In the genomic region with DNA sequence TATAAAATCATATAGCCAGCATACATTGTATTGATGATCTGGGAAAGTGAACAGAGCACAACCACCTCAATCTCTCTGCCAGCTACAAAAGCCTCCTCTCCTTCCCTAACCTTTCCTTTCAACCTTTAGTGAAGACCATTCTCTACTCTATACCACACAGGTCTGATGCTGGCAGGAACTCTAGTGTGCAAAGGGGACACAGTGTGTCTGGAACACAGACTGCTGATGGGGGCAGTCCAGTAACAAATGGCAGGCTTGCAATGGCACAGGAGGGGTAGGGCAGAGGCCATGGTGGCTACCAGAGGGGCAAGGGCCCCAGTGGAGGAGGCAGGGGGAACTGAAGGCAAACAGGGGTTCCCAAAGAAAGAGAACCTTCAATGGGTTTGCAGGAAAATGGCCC, we compare ENCODE assay signal across 18 cellular contexts.
"Had no signal": no experiment of that assay in that cellular context is flagged by ENCODE, and none has a peak within 500 bp of the region (broad histone marks: within the 10 kb centered on the region; RNA-seq: fewer than 3 reads in every experiment).

No MANE protein-coding gene starts in this region.

- ATAC-seq: effector memory CD8-positive, alpha-beta T cell; left colon; naive thymus-derived CD4-positive, alpha-beta T cell; psoas muscle had no signal

- H3K4me3 Mint-ChIP-seq: effector memory CD8-positive, alpha-beta T cell; naive thymus-derived CD4-positive, alpha-beta T cell; nephron progenitor cell had no signal

- H3K4me1 Mint-ChIP-seq: nephron progenitor cell had no signal

- H3K4me3 ChIP-seq: esophagus squamous epithelium, psoas muscle, sigmoid colon, skin epidermis, thyroid gland, upper lobe of left lung, vagina had no signal

- H3K4me1 ChIP-seq: esophagus squamous epithelium had no signal

- H3K27ac ChIP-seq: esophagus squamous epithelium, psoas muscle, sigmoid colon, skin epidermis, thyroid gland, upper lobe of left lung, vagina had no signal

- DNase-seq: effector memory CD8-positive, alpha-beta T cell; esophagus squamous epithelium; head of caudate nucleus; hippocampal formation; left colon; mammary epithelial cell; midbrain; naive thymus-derived CD4-positive, alpha-beta T cell; nephron progenitor cell; psoas muscle; retina; sigmoid colon; stimulated activated CD4-positive, alpha-beta T cell treated with anti-CD3 and anti-CD28 coated beads, Interleukin-2, amount 100 ng/mL, for 24 hours; stimulated activated naive CD4-positive, alpha-beta T cell treated with Interleukin-2 at 50 U/mL for 16 hours; thyroid gland; upper lobe of left lung had no signal

- H3K27me3 ChIP-seq: esophagus squamous epithelium, sigmoid colon, thyroid gland, upper lobe of left lung, vagina had no signal

- H3K27me3 Mint-ChIP-seq: effector memory CD8-positive, alpha-beta T cell; naive thymus-derived CD4-positive, alpha-beta T cell had no signal

- H3K27ac Mint-ChIP-seq: effector memory CD8-positive, alpha-beta T cell; nephron progenitor cell had no signal

- H3K9me3 ChIP-seq: esophagus squamous epithelium, psoas muscle, sigmoid colon, thyroid gland, upper lobe of left lung, vagina had no signal

- H3K9me3 Mint-ChIP-seq: effector memory CD8-positive, alpha-beta T cell had no signal
